In the genomic region with DNA sequence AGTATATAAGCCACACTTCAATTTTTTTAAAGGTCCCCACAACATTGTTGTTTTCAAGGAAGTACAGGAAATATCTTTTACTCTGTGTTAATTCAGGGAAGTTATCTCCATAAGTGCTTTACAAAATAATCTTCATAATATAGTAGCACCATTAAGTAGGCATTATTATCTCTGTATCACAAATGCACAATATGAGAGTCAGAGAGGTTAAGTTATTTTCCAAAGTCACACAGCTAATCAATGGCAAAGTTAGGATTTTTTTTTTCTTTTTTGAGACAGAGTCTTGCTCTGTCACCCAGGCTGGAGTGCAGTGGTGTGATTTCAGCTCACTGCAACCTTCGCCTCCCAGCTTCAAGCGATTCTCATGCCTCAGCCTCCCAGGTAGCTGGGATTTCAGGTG, we compare ENCODE assay signal across 34 cellular contexts.
"Had no signal": no experiment of that assay in that cellular context is flagged by ENCODE, and none has a peak within 500 bp of the region (broad histone marks: within the 10 kb centered on the region; RNA-seq: fewer than 3 reads in every experiment).

No MANE protein-coding gene starts in this region.

- H3K9me3 ChIP-seq: MG63 had no signal

- DNase-seq: Karpas-422, Kasumi-1, MG63, MM.1S, MV-4-11, NCI-H1048, NCI-H1092, NCI-H1092 treated with DMSO at 0.1 percent for 48 hours, NCI-H1105, NCI-H1105 treated with DMSO at 0.1 percent for 48 hours, NCI-H1417, NCI-H1417 treated with DMSO at 0.1 percent for 48 hours, NCI-H1436, NCI-H1436 treated with DMSO at 0.1 percent for 48 hours, NCI-H146, NCI-H1694, NCI-H1694 treated with DMSO at 0.1 percent for 48 hours, NCI-H187, NCI-H187 treated with DMSO at 0.1 percent for 48 hours, NCI-H1930, NCI-H2029, NCI-H2029 treated with DMSO at 0.1 percent for 48 hours, NCI-H2081, NCI-H2081 treated with DMSO at 0.1 percent for 48 hours, NCI-H2107, NCI-H2171, NCI-H2171 treated with DMSO at 0.1 percent for 48 hours, NCI-H2227 treated with DMSO at 0.1 percent for 48 hours, NCI-H226, NCI-H345, NCI-H446, NCI-H446 treated with DMSO at 0.1 percent for 48 hours, NCI-H510A, NCI-H510A treated with DMSO at 0.1 percent for 48 hours had no signal

- H3K36me3 ChIP-seq: MG63 had no signal

- H3K4me3 ChIP-seq: MG63 had no signal

- H3K27me3 ChIP-seq: MG63 had no signal
